9 cellular contexts compared by ENCODE assay signal in the genomic region with DNA sequence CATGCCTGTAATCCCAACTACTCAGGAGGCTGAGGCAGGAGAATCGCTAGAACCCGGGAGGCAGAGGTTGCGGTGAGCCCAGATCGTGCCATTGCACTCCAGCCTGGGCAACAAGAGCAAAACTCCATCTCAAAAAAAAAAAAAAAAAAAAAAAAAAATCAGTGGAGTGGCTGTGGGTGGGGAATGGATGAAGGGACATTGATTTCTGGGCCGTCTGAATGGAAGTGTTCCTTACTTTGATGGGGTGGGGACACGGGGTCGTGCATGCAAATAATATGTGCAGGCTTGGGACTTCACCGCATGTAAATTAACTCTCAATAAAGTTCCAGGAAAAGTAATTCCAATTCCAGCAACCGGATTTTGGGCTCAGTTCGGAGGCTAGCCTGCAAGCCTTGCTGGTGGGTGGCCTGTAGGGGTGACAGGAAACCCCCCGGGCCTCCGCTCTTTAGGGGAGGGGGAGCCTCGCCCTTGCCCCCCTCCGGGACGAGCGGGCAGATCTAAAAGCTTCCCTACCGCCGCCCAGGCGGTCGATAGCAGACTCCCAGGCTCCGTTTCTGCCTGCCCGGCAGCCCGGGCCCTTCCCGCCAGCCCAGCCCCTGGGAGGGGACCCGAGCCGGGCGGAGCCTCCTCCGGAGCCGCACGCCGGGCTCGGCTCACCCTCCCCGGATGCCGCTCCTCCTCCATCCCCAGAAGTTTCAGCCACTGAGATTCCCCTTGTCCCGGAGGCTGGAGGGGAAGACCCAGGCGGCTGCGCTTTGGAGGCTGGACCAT. TPM values are rescaled to one million over a fixed set of nuclear protein-coding genes. Genes with fewer than 3 reads are reported as not detected.
A peak's percentile ranks its signal among the peaks of the same experiment; 100 is the strongest.
DNase-seq lines count a peak whose midpoint lies in the region; ATAC-seq and TF ChIP-seq lines count a peak whose summit lies in the region.
"Had no signal": no experiment of that assay in that cellular context is flagged by ENCODE, and none has a peak within 500 bp of the region (broad histone marks: within the 10 kb centered on the region; RNA-seq: fewer than 3 reads in every experiment).

No MANE protein-coding gene starts in this region.

- no peaks in the 10 kb centered on the region for H3K27me3 ChIP-seq in tibial artery

- H3K27me3 Mint-ChIP-seq in activated CD4-positive, alpha-beta T cell treated with anti-CD3 and anti-CD28 coated beads, Interleukin-2, amount 10 ng/mL, durations not matched to agents 24 days and 14 days: no peaks in the 10 kb centered on the region
- H3K27me3 Mint-ChIP-seq in activated naive CD8-positive, alpha-beta T cell treated with anti-CD3 and anti-CD28 coated beads, Interleukin-2, amount 10 ng/mL, durations not matched to agents 7 days and 5 days: no peaks in the 10 kb centered on the region

- POLR2A ChIA-PET in activated naive CD8-positive, alpha-beta T cell treated with anti-CD3 and anti-CD28 coated beads, Interleukin-2, amount 10 ng/mL, durations not matched to agents 7 days and 5 days (lab: Charles Lee): interaction anchor here (0.6 kb wide), 1 partner anchor 975 kb away, joined by 3 read pairs; no protein-coding TSS in a partner anchor

- intact Hi-C loops in activated CD4-positive, alpha-beta T cell treated with anti-CD3 and anti-CD28 coated beads, Interleukin-2, amount 10 ng/mL, durations not matched to agents 24 days and 14 days (cut with micrococcal nuclease): no loop called here
- intact Hi-C loops in tibial artery (cut with DNase I; ENCODE audit: low total_unique reads): loop anchor here (10.0 kb wide), 1 partner anchor 448 kb away; no protein-coding TSS in a partner anchor

- TF ChIP-seq CTCF in tibial artery (IDR thresholded peaks at IDR 0.05): no peak

- peak overlapping the region; percentile 61 for H3K4me3 Mint-ChIP-seq in activated CD4-positive, alpha-beta T cell treated with anti-CD3 and anti-CD28 coated beads, Interleukin-2, amount 10 ng/mL, durations not matched to agents 24 days and 14 days
- H3K4me3 Mint-ChIP-seq in activated naive CD8-positive, alpha-beta T cell treated with anti-CD3 and anti-CD28 coated beads, Interleukin-2, amount 10 ng/mL, durations not matched to agents 7 days and 5 days: peak overlapping the region; percentile 37

- peaks cover 6% of the 10 kb centered on the region for H3K4me1 Mint-ChIP-seq in activated CD4-positive, alpha-beta T cell treated with anti-CD3 and anti-CD28 coated beads, Interleukin-2, amount 10 ng/mL, durations not matched to agents 24 days and 14 days
- peaks cover 3% of the 10 kb centered on the region for H3K4me1 Mint-ChIP-seq in activated naive CD8-positive, alpha-beta T cell treated with anti-CD3 and anti-CD28 coated beads, Interleukin-2, amount 10 ng/mL, durations not matched to agents 7 days and 5 days

- no peaks in the 10 kb centered on the region for H3K36me3 ChIP-seq in tibial artery

- peak; percentile 56 for ATAC-seq in activated naive CD8-positive, alpha-beta T cell treated with anti-CD3 and anti-CD28 coated beads, Interleukin-2, amount 10 ng/mL, durations not matched to agents 7 days and 5 days (ENCODE audit: low read depth)

- H3K9me3 Mint-ChIP-seq in activated CD4-positive, alpha-beta T cell treated with anti-CD3 and anti-CD28 coated beads, Interleukin-2, amount 10 ng/mL, durations not matched to agents 24 days and 14 days: no peaks in the 10 kb centered on the region
- no peaks in the 10 kb centered on the region for H3K9me3 Mint-ChIP-seq in activated naive CD8-positive, alpha-beta T cell treated with anti-CD3 and anti-CD28 coated beads, Interleukin-2, amount 10 ng/mL, durations not matched to agents 7 days and 5 days

- DNase-seq in activated CD4-positive, alpha-beta T cell treated with anti-CD3 and anti-CD28 coated beads, Interleukin-2, amount 10 ng/mL, durations not matched to agents 24 days and 14 days: peak; percentile 72
- DNase-seq in activated CD4-positive, alpha-beta T cell treated with anti-CD3 and anti-CD28 coated beads, Interleukin-2, amount 50 U/mL, for 4 hours: no peak
- DNase-seq in activated naive CD8-positive, alpha-beta T cell treated with anti-CD3 and anti-CD28 coated beads, Interleukin-2, amount 10 ng/mL, durations not matched to agents 7 days and 5 days: peak; percentile 41
- DNase-seq in iPS-NIHi11 (ENCODE audit: low spot score) (peak; percentile 91), tibial artery (no peak), dermis blood vessel endothelial cell (no peak), NCI-H510A treated with DMSO at 0.1 percent for 48 hours (lab: John Stamatoyannopoulos, UW) (no peak), NCI-H1105 (lab: John Stamatoyannopoulos, UW) (no peak)
- DNase-seq: DND-41 had no signal

- H3K9me3 ChIP-seq in tibial artery: no peaks in the 10 kb centered on the region

- peak overlapping the region in 1 of 2 donors; percentile 10 for H3K27ac ChIP-seq in tibial artery

- H3K4me1 ChIP-seq in tibial artery: peaks cover 0 to 7% (median 5%) of the 10 kb centered on the region in 4 donors

- no peaks in the 10 kb centered on the region for H3K36me3 Mint-ChIP-seq in activated CD4-positive, alpha-beta T cell treated with anti-CD3 and anti-CD28 coated beads, Interleukin-2, amount 10 ng/mL, durations not matched to agents 24 days and 14 days (ENCODE audit: low read depth)
- H3K36me3 Mint-ChIP-seq in activated naive CD8-positive, alpha-beta T cell treated with anti-CD3 and anti-CD28 coated beads, Interleukin-2, amount 10 ng/mL, durations not matched to agents 7 days and 5 days: no peaks in the 10 kb centered on the region

- no peak overlapping the region for H3K27ac Mint-ChIP-seq in activated CD4-positive, alpha-beta T cell treated with anti-CD3 and anti-CD28 coated beads, Interleukin-2, amount 10 ng/mL, durations not matched to agents 24 days and 14 days
- H3K27ac Mint-ChIP-seq in activated naive CD8-positive, alpha-beta T cell treated with anti-CD3 and anti-CD28 coated beads, Interleukin-2, amount 10 ng/mL, durations not matched to agents 7 days and 5 days: no peak overlapping the region

- H3K4me3 ChIP-seq in tibial artery: peak overlapping the region; percentile 26 to 53

RNA-seq across cellular contexts. Expression of a gene that starts 48.0 kb away (rescaled TPM):
- total RNA-seq in activated CD4-positive, alpha-beta T cell treated with anti-CD3 and anti-CD28 coated beads, Interleukin-2, amount 10 ng/mL, durations not matched to agents 24 days and 14 days: 206 and 209 TPM in 2 replicates
- total RNA-seq in activated naive CD8-positive, alpha-beta T cell treated with anti-CD3 and anti-CD28 coated beads, Interleukin-2, amount 10 ng/mL, durations not matched to agents 7 days and 5 days: 100 to 1,000 TPM; 304 to 315 TPM
- total RNA-seq in dermis blood vessel endothelial cell: 5.3 and 12.7 TPM in 2 replicates

Comparison
In these comparisons a context has a peak if more than half of its experiments do, and no peak if none do; other contexts are left out.
1. DNase-seq: peak in activated CD4-positive, alpha-beta T cell treated with anti-CD3 and anti-CD28 coated beads, Interleukin-2, amount 10 ng/mL, durations not matched to agents 24 days and 14 days (single experiment), activated naive CD8-positive, alpha-beta T cell treated with anti-CD3 and anti-CD28 coated beads, Interleukin-2, amount 10 ng/mL, durations not matched to agents 7 days and 5 days (single experiment) and iPS-NIHi11 (single experiment); none in activated CD4-positive, alpha-beta T cell treated with anti-CD3 and anti-CD28 coated beads, Interleukin-2, amount 50 U/mL, for 4 hours (0 of 2), tibial artery (0 of 2), dermis blood vessel endothelial cell (single experiment), NCI-H510A treated with DMSO at 0.1 percent for 48 hours (single experiment) and NCI-H1105 (single experiment).
2. RNA of a gene that starts 48.0 kb away (total RNA-seq): 304 to 315 TPM in activated naive CD8-positive, alpha-beta T cell treated with anti-CD3 and anti-CD28 coated beads, Interleukin-2, amount 10 ng/mL, durations not matched to agents 7 days and 5 days and 206 to 209 TPM in activated CD4-positive, alpha-beta T cell treated with anti-CD3 and anti-CD28 coated beads, Interleukin-2, amount 10 ng/mL, durations not matched to agents 24 days and 14 days; 5.3 to 12.7 TPM in dermis blood vessel endothelial cell; every median in the first group is over 10 times any median in the second.